Comparison of ENCODE assay signal across 9 cellular contexts in genomic region chr7:73005356-73005692, GRCh38. TPM values are rescaled to one million over a fixed set of nuclear protein-coding genes. Genes with fewer than 3 reads are reported as not detected.
A peak's percentile ranks its signal among the peaks of the same experiment; 100 is the strongest.
DNase-seq lines count a peak whose midpoint lies in the region; ATAC-seq and TF ChIP-seq lines count a peak whose summit lies in the region.
"Not testable (repeated sequence)": the region's sequence is repeated elsewhere in the genome, so short reads cannot be mapped to it uniquely, and the experiment has no call there.
"Had no signal": no experiment of that assay in that cellular context is flagged by ENCODE, and none has a peak within 500 bp of the region (broad histone marks: within the 10 kb centered on the region; RNA-seq: fewer than 3 reads in every experiment).

No MANE protein-coding gene starts in this region.

- not testable (repeated sequence) for TF ChIP-seq POLR2A in esophagus muscularis mucosa (IDR thresholded peaks at IDR 0.05; ENCODE audit: low read depth)

- peaks cover 10% of the 10 kb centered on the region for H3K36me3 Mint-ChIP-seq in activated T-helper 2 cell treated with anti-CD3 and anti-CD28 coated beads, Interferon-gamma antibody, Interleukin-2, Interleukin-4, amounts not matched to agents 10 μg/mL and 5 μg/mL and 100 μg/mL, durations not matched to agents 14 hours and 24 hours and 36 hours (ENCODE audit: low read depth)

- not testable (repeated sequence) for TF ChIP-seq CTCF in A673 (conservative IDR thresholded peaks at IDR 0.05; ENCODE audit: low read depth, low read length); esophagus muscularis mucosa (IDR thresholded peaks at IDR 0.05); mucosa of descending colon (IDR thresholded peaks at IDR 0.05)

- intact Hi-C loops in A673 (cut with micrococcal nuclease; ENCODE audit: unreplicated experiment); activated T-helper 2 cell treated with anti-CD3 and anti-CD28 coated beads, Interferon-gamma antibody, Interleukin-2, Interleukin-4, amounts not matched to agents 10 μg/mL and 5 μg/mL and 100 μg/mL, durations not matched to agents 14 hours and 24 hours and 36 hours (cut with micrococcal nuclease); esophagus muscularis mucosa (cut with DNase I); mucosa of descending colon (cut with DNase I, micrococcal nuclease): not testable (repeated sequence)

- BruUV-seq in A673 (replicated peaks; lab: Mats Ljungman, UMichigan) = TSS peak; percentile 92

- H3K4me3 Mint-ChIP-seq in activated T-helper 2 cell treated with anti-CD3 and anti-CD28 coated beads, Interferon-gamma antibody, Interleukin-2, Interleukin-4, amounts not matched to agents 10 μg/mL and 5 μg/mL and 100 μg/mL, durations not matched to agents 14 hours and 24 hours and 36 hours (ENCODE audit: low read depth) = peak overlapping the region; percentile 89

- CTCF ChIA-PET in A673 (lab: Charles Lee) = not testable (repeated sequence)

- H3K36me3 ChIP-seq in A673 (ENCODE audit: insufficient read depth, low read length, poor library complexity, severe bottlenecking); SJSA1; esophagus muscularis mucosa; mucosa of descending colon (ENCODE audit: low read depth): not testable (repeated sequence)

- H3K27ac ChIP-seq in A673 (ENCODE audit: low read depth, low read length, poor library complexity, severe bottlenecking) = peak overlapping the region; percentile 82
- peak overlapping the region; percentile 92 for H3K27ac ChIP-seq in SJSA1
- peak overlapping the region; percentile 89 to 90 (median 89) for H3K27ac ChIP-seq in esophagus muscularis mucosa (replicated peaks in 1 of 4)

- not testable (repeated sequence) for H3K4me1 ChIP-seq in A673 (ENCODE audit: insufficient read depth, low read length, poor library complexity, severe bottlenecking); SJSA1 (replicated peaks); mucosa of descending colon (ENCODE audit: low read depth)
- H3K4me1 ChIP-seq in esophagus muscularis mucosa = peaks cover 4 to 14% (median 10%) of the 10 kb centered on the region in 4 donors

- ATAC-seq in GM19397 (IDR thresholded peaks at IDR 0.05; ENCODE audit: unreplicated experiment) (peak; percentile 84), HG03045 (IDR thresholded peaks at IDR 0.05; ENCODE audit: unreplicated experiment) (peak; percentile 80), mucosa of descending colon (peak; percentile 94)

- WGBS in esophagus muscularis mucosa = no CpG with 5 or more reads among the region's 30 CpGs

- POLR2A ChIA-PET in A673 (lab: Charles Lee; ENCODE audit: low non-redundant PET) = not testable (repeated sequence)

- H3K4me1 Mint-ChIP-seq in activated T-helper 2 cell treated with anti-CD3 and anti-CD28 coated beads, Interferon-gamma antibody, Interleukin-2, Interleukin-4, amounts not matched to agents 10 μg/mL and 5 μg/mL and 100 μg/mL, durations not matched to agents 14 hours and 24 hours and 36 hours (ENCODE audit: low read depth) = not testable (repeated sequence)

- H3K9me3 ChIP-seq in A673 (ENCODE audit: low read depth, low read length, poor library complexity, severe bottlenecking); SJSA1 (replicated peaks); esophagus muscularis mucosa; mucosa of descending colon: not testable (repeated sequence)

- peak overlapping the region; percentile 99 for H3K27ac Mint-ChIP-seq in activated T-helper 2 cell treated with anti-CD3 and anti-CD28 coated beads, Interferon-gamma antibody, Interleukin-2, Interleukin-4, amounts not matched to agents 10 μg/mL and 5 μg/mL and 100 μg/mL, durations not matched to agents 14 hours and 24 hours and 36 hours

- not testable (repeated sequence) for H3K9me3 Mint-ChIP-seq in activated T-helper 2 cell treated with anti-CD3 and anti-CD28 coated beads, Interferon-gamma antibody, Interleukin-2, Interleukin-4, amounts not matched to agents 10 μg/mL and 5 μg/mL and 100 μg/mL, durations not matched to agents 14 hours and 24 hours and 36 hours

- not testable (repeated sequence) for DNase-seq in A673 (ENCODE audit: low spot score); esophagus muscularis mucosa (ENCODE audit: extremely low spot score)
- peak in 1 of 2 experiments; percentile 66 for DNase-seq in SJSA1 (ENCODE audit: low read depth in 1 of 2, low spot score in 2 of 2)
- DNase-seq in activated T-helper 2 cell treated with anti-CD3 and anti-CD28 coated beads, Interferon-gamma antibody, Interleukin-2, Interleukin-4, amounts not matched to agents 10 μg/mL and 5 μg/mL and 100 μg/mL, durations not matched to agents 14 hours and 24 hours and 36 hours (ENCODE audit: low spot score) = peak; percentile 70
- DNase-seq in mucosa of descending colon = peak; percentile 78 to 88 (median 85)
- DNase-seq in stimulated activated CD4-positive, alpha-beta T cell treated with anti-CD3 and anti-CD28 coated beads, Interleukin-2, amount 100 ng/mL, for 24 hours = peak; percentile 77 to 79

- not testable (repeated sequence) for H3K27me3 Mint-ChIP-seq in activated T-helper 2 cell treated with anti-CD3 and anti-CD28 coated beads, Interferon-gamma antibody, Interleukin-2, Interleukin-4, amounts not matched to agents 10 μg/mL and 5 μg/mL and 100 μg/mL, durations not matched to agents 14 hours and 24 hours and 36 hours (ENCODE audit: low read depth)

- H3K4me3 ChIP-seq in A673 (ENCODE audit: low read depth, low read length, poor library complexity, severe bottlenecking) = peak overlapping the region; percentile 55
- H3K4me3 ChIP-seq in SJSA1 = peak overlapping the region; percentile 59
- peak overlapping the region; percentile 63 to 71 (median 66) for H3K4me3 ChIP-seq in esophagus muscularis mucosa
- H3K4me3 ChIP-seq in mucosa of descending colon = peak overlapping the region; percentile 56

- not testable (repeated sequence) for TF ChIP-seq EP300 in esophagus muscularis mucosa (IDR thresholded peaks at IDR 0.05)

- not testable (repeated sequence) for H3K27me3 ChIP-seq in A673 (replicated peaks; ENCODE audit: insufficient read depth, low read depth, low read length, poor library complexity); SJSA1 (replicated peaks); esophagus muscularis mucosa

RNA-seq across cellular contexts. Expression of gene SPDYE8, which starts 24.2 kb away (rescaled TPM):
- not detected in 2 replicates for total RNA-seq in A673 (2021)
- 0.24 TPM in 1 of 2 replicates, not detected in the other for total RNA-seq in SJSA1 (2014; rRNA removed; shearing (Covaris generic))
- not detected in 2 replicates for total RNA-seq in activated T-helper 2 cell treated with anti-CD3 and anti-CD28 coated beads, Interferon-gamma antibody, Interleukin-2, Interleukin-4, amounts not matched to agents 10 μg/mL and 5 μg/mL and 100 μg/mL, durations not matched to agents 14 hours and 24 hours and 36 hours
- not detected for total RNA-seq in esophagus muscularis mucosa
- total RNA-seq in mucosa of descending colon = not detected
- total RNA-seq: subcutaneous adipose tissue had no signal

RNA-seq across cellular contexts. Expression of gene TRIM74, which starts 36.1 kb away (rescaled TPM):
- total RNA-seq in A673 (2021) = 0.31 TPM in 1 of 2 replicates, not detected in the other
- total RNA-seq in SJSA1 (2014; rRNA removed; shearing (Covaris generic)) = not detected in 2 replicates
- total RNA-seq in activated T-helper 2 cell treated with anti-CD3 and anti-CD28 coated beads, Interferon-gamma antibody, Interleukin-2, Interleukin-4, amounts not matched to agents 10 μg/mL and 5 μg/mL and 100 μg/mL, durations not matched to agents 14 hours and 24 hours and 36 hours = 0.43 and 0.69 TPM in 2 replicates
- 1 to 10 TPM in 1 of 4 donors, not detected in 3; 1.2 TPM for total RNA-seq in esophagus muscularis mucosa
- total RNA-seq in mucosa of descending colon = under 1 TPM; 0.43 to 0.95 (median 0.90) TPM

RNA-seq across cellular contexts. Expression of gene SPDYE11, which starts 52.4 kb away (rescaled TPM):
- total RNA-seq in A673 (2021) (not detected in 2 replicates), esophagus muscularis mucosa (not detected), mucosa of descending colon (not detected)
- not detected in 2 replicates for total RNA-seq in SJSA1 (2014; rRNA removed; shearing (Covaris generic))
- not detected in 2 replicates for total RNA-seq in activated T-helper 2 cell treated with anti-CD3 and anti-CD28 coated beads, Interferon-gamma antibody, Interleukin-2, Interleukin-4, amounts not matched to agents 10 μg/mL and 5 μg/mL and 100 μg/mL, durations not matched to agents 14 hours and 24 hours and 36 hours
- total RNA-seq: subcutaneous adipose tissue had no signal
